12 cellular contexts compared by ENCODE assay signal in genomic region chr11:127919206-127920000, GRCh38.
DNase-seq lines count a peak whose midpoint lies in the region; ATAC-seq and TF ChIP-seq lines count a peak whose summit lies in the region.
"Had no signal": no experiment of that assay in that cellular context is flagged by ENCODE, and none has a peak within 500 bp of the region (broad histone marks: within the 10 kb centered on the region; RNA-seq: fewer than 3 reads in every experiment).

No MANE protein-coding gene starts in this region.

- no peak for ATAC-seq in HG02938 (IDR thresholded peaks at IDR 0.05; ENCODE audit: unreplicated experiment)

- in situ Hi-C loops in SK-MEL-5 (cut with HindIII; ENCODE audit: low pct_unique_long_range_greater_than_20kb, low sequenced_read_pairs) = no loop called here

- no peak overlapping the region for H3K4me3 ChIP-seq in AG04449 (ENCODE audit: low read depth, low read length)
- H3K4me3 ChIP-seq: SK-N-MC had no signal

- CTCF ChIA-PET in AG04449 (lab: Yijun Ruan, JAX) = interaction anchor here (0.7 to 1.0 kb wide), 3 partner anchors 42 to 238 kb away, joined by 3 to 4 read pairs (median 3); no protein-coding TSS in a partner anchor

- POLR2A ChIA-PET in AG04449 (lab: Yijun Ruan, JAX) = no interaction called here

- DNase-seq in AG04449 (ENCODE audit: low read depth, low spot score) (peak; percentile 54), Daoy (ENCODE audit: low read depth) (peak; percentile 64), SK-MEL-5 (ENCODE audit: low read depth, low spot score) (peak; percentile 23), fibroblast of the conjunctiva (ENCODE audit: low read depth) (peak; percentile 8), NCI-H2171 treated with DMSO at 0.1 percent for 48 hours (lab: John Stamatoyannopoulos, UW) (no peak), OCI-M1 (lab: John Stamatoyannopoulos, UW) (no peak), NK-92 (lab: John Stamatoyannopoulos, UW; ENCODE audit: unreplicated experiment) (no peak)
- DNase-seq: activated CD4-positive, alpha-beta T cell treated with anti-CD3 and anti-CD28 coated beads, Interleukin-2, amount 10 ng/mL, durations not matched to agents 7 days and 5 days; NCI-H510A treated with DMSO at 0.1 percent for 48 hours; stimulated activated CD8-positive, alpha-beta memory T cell treated with anti-CD3 and anti-CD28 coated beads, Interleukin-4, amount 100 ng/mL, for 48 hours had no signal

- no peak for TF ChIP-seq CTCF in AG04449 (IDR thresholded peaks at IDR 0.05; ENCODE audit: insufficient read depth, low read length, missing control alignments)

Comparison
In these comparisons a context has a peak if more than half of its experiments do, and no peak if none do; other contexts are left out.
1. DNase-seq: peak in AG04449 (single experiment), Daoy (single experiment), SK-MEL-5 (single experiment) and fibroblast of the conjunctiva (single experiment); none in NCI-H2171 treated with DMSO at 0.1 percent for 48 hours (single experiment), OCI-M1 (single experiment) and NK-92 (single experiment).